In the genomic region with DNA sequence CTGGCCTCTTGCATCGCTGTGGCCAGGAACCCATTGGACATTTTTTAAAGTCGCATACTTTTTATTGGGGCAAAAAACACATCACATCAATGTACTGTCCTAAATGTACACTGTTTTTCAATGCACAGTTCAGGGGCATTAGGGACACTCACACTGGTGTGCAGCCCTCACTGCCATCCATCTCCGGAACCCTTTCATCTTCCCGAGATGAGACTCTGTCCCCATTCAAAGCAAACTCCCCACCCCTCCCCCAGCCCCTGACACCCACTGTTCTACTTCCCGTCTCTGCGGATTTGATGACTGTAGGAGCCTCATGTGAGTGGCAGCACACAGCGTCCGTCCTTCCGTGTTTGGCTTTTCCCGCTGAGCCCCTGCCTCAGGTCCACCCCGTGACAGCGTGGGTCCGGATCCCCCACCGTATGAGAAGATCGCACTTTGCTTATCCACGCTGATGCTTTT, we compare ENCODE assay signal across 11 cellular contexts. TPM values are rescaled to one million over a fixed set of nuclear protein-coding genes. Genes with fewer than 3 reads are reported as not detected.
A peak's percentile ranks its signal among the peaks of the same experiment; 100 is the strongest.
DNase-seq lines count a peak whose midpoint lies in the region; ATAC-seq and TF ChIP-seq lines count a peak whose summit lies in the region.
"Had no signal": no experiment of that assay in that cellular context is flagged by ENCODE, and none has a peak within 500 bp of the region (broad histone marks: within the 10 kb centered on the region; RNA-seq: fewer than 3 reads in every experiment).

No MANE protein-coding gene starts in this region.

- CTCF ChIA-PET in CD4-positive, alpha-beta memory T cell (lab: Charles Lee; ENCODE audit: partially characterized antibody): interaction anchor here (0.7 kb wide), 1 partner anchor 91 kb away, joined by 3 read pairs; no protein-coding TSS in a partner anchor

- H3K4me3 Mint-ChIP-seq in CD4-positive, alpha-beta memory T cell: peak overlapping the region; percentile 13 to 74 (median 67)
- peak overlapping the region; percentile 27 for H3K4me3 Mint-ChIP-seq in activated naive CD8-positive, alpha-beta T cell treated with anti-CD3 and anti-CD28 coated beads, Interleukin-2, amount 50 U/mL, for 24 hours
- H3K4me3 Mint-ChIP-seq: memory B cell had no signal

- DNase-seq in CD4-positive, alpha-beta memory T cell: peak in 3 of 5 donors; percentile 14 to 50 (median 18)
- DNase-seq in NOMO-1 treated with DMSO at 0.1 percent for 48 hours (lab: John Stamatoyannopoulos, UW; ENCODE audit: unreplicated experiment): peak; percentile 42
- DNase-seq in activated naive CD8-positive, alpha-beta T cell treated with anti-CD3 and anti-CD28 coated beads, Interleukin-2, amount 50 U/mL, for 24 hours: peak; percentile 45
- peak; percentile 15 to 45 for DNase-seq in psoas muscle
- DNase-seq in mesenchymal stem cell: no peak
- DNase-seq in NCI-H146 (lab: John Stamatoyannopoulos, UW): no peak
- DNase-seq in AG08395 (ENCODE audit: low spot score): no peak
- no peak for DNase-seq in OCI-M2 (lab: John Stamatoyannopoulos, UW; ENCODE audit: unreplicated experiment)
- DNase-seq: DMS79 treated with DMSO at 0.1 percent for 48 hours, erythroblast had no signal

- intact Hi-C loops in CD4-positive, alpha-beta memory T cell (cut with micrococcal nuclease): loop anchor here (10.0 kb wide), 1 partner anchor 51 kb away; no protein-coding TSS in a partner anchor
- intact Hi-C loops in psoas muscle (cut with DNase I): no loop called here

- H3K4me1 ChIP-seq in CD4-positive, alpha-beta memory T cell (ENCODE audit: insufficient read depth, low read length): peaks cover 25% of the 10 kb centered on the region
- no peaks in the 10 kb centered on the region for H3K4me1 ChIP-seq in psoas muscle
- peaks cover 49% of the 10 kb centered on the region for H3K4me1 ChIP-seq in mesenchymal stem cell (ENCODE audit: control insufficient read depth, insufficient read depth, low read depth, low read length)

- H2BK5ac ChIP-seq in mesenchymal stem cell (ENCODE audit: low read depth, low read length, poor library complexity, severe bottlenecking): no peak overlapping the region

- no peak overlapping the region for H3K27ac ChIP-seq in CD4-positive, alpha-beta memory T cell (ENCODE audit: low read depth, low read length)
- H3K27ac ChIP-seq in psoas muscle (no peak overlapping the region), mesenchymal stem cell (ENCODE audit: low read length, poor library complexity, severe bottlenecking) (no peak overlapping the region)

- H2AFZ ChIP-seq in mesenchymal stem cell (ENCODE audit: low read depth, low read length): no peak overlapping the region

- H3K4me1 Mint-ChIP-seq in CD4-positive, alpha-beta memory T cell: peaks cover 5 to 12% (median 10%) of the 10 kb centered on the region in 4 donors
- H3K4me1 Mint-ChIP-seq in activated naive CD8-positive, alpha-beta T cell treated with anti-CD3 and anti-CD28 coated beads, Interleukin-2, amount 50 U/mL, for 24 hours: peaks cover 13% of the 10 kb centered on the region

- no peak overlapping the region for H2BK120ac ChIP-seq in mesenchymal stem cell (ENCODE audit: low read depth, low read length)

- no peaks in the 10 kb centered on the region for H3K36me3 ChIP-seq in CD4-positive, alpha-beta memory T cell (ENCODE audit: insufficient read depth, low read length)
- H3K36me3 ChIP-seq in psoas muscle (ENCODE audit: insufficient read depth in 1 of 2, low read depth in 1 of 2) (no peaks in the 10 kb centered on the region), mesenchymal stem cell (ENCODE audit: control insufficient read depth in 1 of 2, insufficient read depth in 2 of 2, low read depth in 1 of 2, low read length in 2 of 2) (peaks cover 0 to 2% of the 10 kb centered on the region in 2 experiments)

- 72 to 82% (median 82%) methylated on average over 16 of the region's 16 CpGs for WGBS in psoas muscle, 3 donors
- 51% methylated on average over 10 of the region's 16 CpGs for WGBS in mesenchymal stem cell

- no peak overlapping the region for H3K4me2 ChIP-seq in mesenchymal stem cell (ENCODE audit: low read length, poor library complexity, severe bottlenecking)

- H3K79me1 ChIP-seq in mesenchymal stem cell (replicated peaks; ENCODE audit: low read length, poor library complexity, severe bottlenecking): no peaks in the 10 kb centered on the region

- H4K91ac ChIP-seq in mesenchymal stem cell (ENCODE audit: low read length): no peak overlapping the region

- H3K14ac ChIP-seq in mesenchymal stem cell (ENCODE audit: low read length in 2 of 2): no peak overlapping the region

- H3K4ac ChIP-seq in mesenchymal stem cell (ENCODE audit: low read depth in 1 of 2, low read length in 2 of 2): no peak overlapping the region

- no peaks in the 10 kb centered on the region for H3K27me3 ChIP-seq in CD4-positive, alpha-beta memory T cell (ENCODE audit: insufficient read depth, low read length)
- H3K27me3 ChIP-seq in psoas muscle (ENCODE audit: insufficient read depth in 3 of 3, low read length in 2 of 3) (peaks cover 0 to 24% (median 6%) of the 10 kb centered on the region in 3 donors), mesenchymal stem cell (ENCODE audit: control insufficient read depth in 1 of 2, insufficient read depth in 1 of 2, low read length in 2 of 2) (peaks cover 20 to 53% of the 10 kb centered on the region in 2 experiments)

- H3K18ac ChIP-seq in mesenchymal stem cell (ENCODE audit: low read depth in 1 of 2, low read length in 2 of 2): no peak overlapping the region

- TF ChIP-seq CTCF in psoas muscle (IDR thresholded peaks at IDR 0.05): no peak

- H4K8ac ChIP-seq in mesenchymal stem cell (ENCODE audit: low read length): no peak overlapping the region

- ATAC-seq in activated naive CD8-positive, alpha-beta T cell treated with anti-CD3 and anti-CD28 coated beads, Interleukin-2, amount 50 U/mL, for 24 hours: peak; percentile 34
- ATAC-seq in psoas muscle: no peak

- no peak overlapping the region for H2BK12ac ChIP-seq in mesenchymal stem cell (ENCODE audit: low read length in 2 of 2)

- no peaks in the 10 kb centered on the region for H3K36me3 Mint-ChIP-seq in CD4-positive, alpha-beta memory T cell
- no peaks in the 10 kb centered on the region for H3K36me3 Mint-ChIP-seq in activated naive CD8-positive, alpha-beta T cell treated with anti-CD3 and anti-CD28 coated beads, Interleukin-2, amount 50 U/mL, for 24 hours (ENCODE audit: low read depth)
- H3K36me3 Mint-ChIP-seq: memory B cell had no signal

- H3K27me3 Mint-ChIP-seq in CD4-positive, alpha-beta memory T cell: peaks cover 0 to 1% of the 10 kb centered on the region in 2 donors
- no peaks in the 10 kb centered on the region for H3K27me3 Mint-ChIP-seq in activated naive CD8-positive, alpha-beta T cell treated with anti-CD3 and anti-CD28 coated beads, Interleukin-2, amount 50 U/mL, for 24 hours

- H3K9me3 Mint-ChIP-seq in CD4-positive, alpha-beta memory T cell: no peaks in the 10 kb centered on the region
- H3K9me3 Mint-ChIP-seq in activated naive CD8-positive, alpha-beta T cell treated with anti-CD3 and anti-CD28 coated beads, Interleukin-2, amount 50 U/mL, for 24 hours: no peaks in the 10 kb centered on the region
- H3K9me3 Mint-ChIP-seq: memory B cell had no signal

- POLR2A ChIA-PET in CD4-positive, alpha-beta memory T cell (lab: Charles Lee; ENCODE audit: partially characterized antibody): no interaction called here

- H3K4me3 ChIP-seq in CD4-positive, alpha-beta memory T cell (ENCODE audit: low read length in 2 of 2): no peak overlapping the region
- no peak overlapping the region for H3K4me3 ChIP-seq in psoas muscle
- H3K4me3 ChIP-seq in mesenchymal stem cell (ENCODE audit: insufficient read depth in 1 of 2, low read depth in 1 of 2, low read length in 2 of 2): no peak overlapping the region

- H3K23ac ChIP-seq in mesenchymal stem cell (ENCODE audit: low read length in 2 of 2): no peak overlapping the region

- H3K9ac ChIP-seq in mesenchymal stem cell (ENCODE audit: low read length): no peak overlapping the region

- no peak overlapping the region for H2BK15ac ChIP-seq in mesenchymal stem cell (ENCODE audit: low read depth, poor library complexity, severe bottlenecking)

- H2AK5ac ChIP-seq in mesenchymal stem cell (ENCODE audit: low read length, severe bottlenecking): no peak overlapping the region

- H3K9me3 ChIP-seq in CD4-positive, alpha-beta memory T cell (ENCODE audit: control insufficient read depth in 1 of 2, low read length in 2 of 2): no peaks in the 10 kb centered on the region
- H3K9me3 ChIP-seq in psoas muscle (no peaks in the 10 kb centered on the region), mesenchymal stem cell (ENCODE audit: control insufficient read depth, low read length) (no peaks in the 10 kb centered on the region)

- H3K27ac Mint-ChIP-seq in CD4-positive, alpha-beta memory T cell: peak overlapping the region in 6 of 7 donors; percentile 1 to 90 (median 70)
- peak overlapping the region; percentile 52 for H3K27ac Mint-ChIP-seq in activated naive CD8-positive, alpha-beta T cell treated with anti-CD3 and anti-CD28 coated beads, Interleukin-2, amount 50 U/mL, for 24 hours
- H3K27ac Mint-ChIP-seq: memory B cell had no signal

RNA-seq across cellular contexts. Expression of a gene that starts 41.8 kb away (rescaled TPM):
- total RNA-seq in CD4-positive, alpha-beta memory T cell: not detected
- polyA plus RNA-seq in CD4-positive, alpha-beta memory T cell: not detected
- under 1 TPM in 1 of 4 donors, not detected in 3; 0.34 TPM for total RNA-seq in psoas muscle
- polyA plus RNA-seq in psoas muscle: under 1 TPM in 1 of 3 donors, not detected in 2; 0.16 TPM
- polyA plus RNA-seq in mesenchymal stem cell (2013, experiment 1 of 2): not detected
- polyA plus RNA-seq in mesenchymal stem cell (2013, experiment 2 of 2): not detected

RNA-seq across cellular contexts. Expression of a gene that starts 52.4 kb away (rescaled TPM):
- total RNA-seq in CD4-positive, alpha-beta memory T cell: not detected
- not detected for polyA plus RNA-seq in CD4-positive, alpha-beta memory T cell
- total RNA-seq in psoas muscle: not detected
- 1 to 10 TPM in 1 of 3 donors, under 1 TPM in 1, not detected in 1; 0.65 to 2.8 TPM for polyA plus RNA-seq in psoas muscle
- not detected for polyA plus RNA-seq in mesenchymal stem cell (2013, experiment 1 of 2)
- not detected for polyA plus RNA-seq in mesenchymal stem cell (2013, experiment 2 of 2)

RNA-seq across cellular contexts. Expression of a gene that starts 57.0 kb away (rescaled TPM):
- total RNA-seq in CD4-positive, alpha-beta memory T cell: under 1 TPM in 1 of 2 experiments, not detected in 1; 0.29 TPM
- polyA plus RNA-seq in CD4-positive, alpha-beta memory T cell: under 1 TPM in 1 of 2 donors, not detected in 1; 0.57 TPM
- total RNA-seq in psoas muscle: not detected
- polyA plus RNA-seq in psoas muscle: under 1 TPM in 2 of 3 donors, not detected in 1; 0.03 to 0.08 TPM
- not detected for polyA plus RNA-seq in mesenchymal stem cell (2013, experiment 1 of 2)
- not detected for polyA plus RNA-seq in mesenchymal stem cell (2013, experiment 2 of 2)

Comparison
In these comparisons a context has a peak if more than half of its experiments do, and no peak if none do; other contexts are left out.
1. DNase-seq: peak in CD4-positive, alpha-beta memory T cell (3 of 5), NOMO-1 treated with DMSO at 0.1 percent for 48 hours (single experiment), activated naive CD8-positive, alpha-beta T cell treated with anti-CD3 and anti-CD28 coated beads, Interleukin-2, amount 50 U/mL, for 24 hours (single experiment) and psoas muscle (2 of 2); none in mesenchymal stem cell (single experiment), NCI-H146 (single experiment), AG08395 (single experiment) and OCI-M2 (single experiment).